ENCODE assay signal across 13 cellular contexts in genomic region chr5:80959138-80959537, GRCh38. TPM values are rescaled to one million over a fixed set of nuclear protein-coding genes. Genes with fewer than 3 reads are reported as not detected.
DNase-seq lines count a peak whose midpoint lies in the region; ATAC-seq, FAIRE-seq and TF ChIP-seq lines count a peak whose summit lies in the region.
"Had no signal": no experiment of that assay in that cellular context is flagged by ENCODE, and none has a peak within 500 bp of the region (broad histone marks: within the 10 kb centered on the region; RNA-seq: fewer than 3 reads in every experiment).

No MANE protein-coding gene starts in this region.

- peaks cover 12% of the 10 kb centered on the region for H3K27me3 Mint-ChIP-seq in activated T-cell treated with anti-CD3 and anti-CD28 coated beads, Interleukin-2, amount 50 U/mL, for 4 hours (ENCODE audit: low read depth)
- peaks cover 25% of the 10 kb centered on the region for H3K27me3 Mint-ChIP-seq in WTC11 (ENCODE audit: low read depth)
- H3K27me3 Mint-ChIP-seq in glutamatergic neuron (ENCODE audit: unreplicated experiment), result peaks cover 14% of the 10 kb centered on the region

- CTCF ChIA-PET in WTC11 (lab: Charles Lee), result interaction anchor here (3.2 kb wide), 1 partner anchor 23 kb away, joined by 15 read pairs; no protein-coding TSS in a partner anchor

- peaks cover 0 to 8% (median 0%) of the 10 kb centered on the region in 3 donors for H3K4me1 ChIP-seq in pancreas
- H3K4me1 ChIP-seq: prostate gland had no signal

- H3K27ac Mint-ChIP-seq in WTC11, result peak overlapping the region; percentile 54
- peak overlapping the region; percentile 28 for H3K27ac Mint-ChIP-seq in glutamatergic neuron (ENCODE audit: unreplicated experiment)
- H3K27ac Mint-ChIP-seq in stimulated activated effector memory CD8-positive, alpha-beta T cell treated with anti-CD3 and anti-CD28 coated beads, Interleukin-12 subunit alpha, Interleukin-12 subunit beta, amount 100 ng/mL, for 72 hours, result peak overlapping the region; percentile 3

- 71 to 88% methylated on average over 8 of the region's 8 CpGs for WGBS in pancreas, 2 donors

- H3K27me3 ChIP-seq in pancreas, result peaks cover 0 to 7% (median 0%) of the 10 kb centered on the region in 4 donors
- H3K27me3 ChIP-seq: SJSA1 had no signal

- peaks cover 49% of the 10 kb centered on the region for H3K4me1 Mint-ChIP-seq in activated T-cell treated with anti-CD3 and anti-CD28 coated beads, Interleukin-2, amount 50 U/mL, for 4 hours (ENCODE audit: low read depth)
- H3K4me1 Mint-ChIP-seq in WTC11 (peaks cover 78% of the 10 kb centered on the region), glutamatergic neuron (ENCODE audit: low read depth, unreplicated experiment) (peaks cover 13% of the 10 kb centered on the region)
- peaks cover 38% of the 10 kb centered on the region for H3K4me1 Mint-ChIP-seq in stimulated activated effector memory CD8-positive, alpha-beta T cell treated with anti-CD3 and anti-CD28 coated beads, Interleukin-12 subunit alpha, Interleukin-12 subunit beta, amount 100 ng/mL, for 72 hours

- H3K36me3 Mint-ChIP-seq in activated T-cell treated with anti-CD3 and anti-CD28 coated beads, Interleukin-2, amount 50 U/mL, for 4 hours (ENCODE audit: insufficient read depth), result peaks cover 2% of the 10 kb centered on the region
- H3K36me3 Mint-ChIP-seq in WTC11 (no peaks in the 10 kb centered on the region), glutamatergic neuron (ENCODE audit: unreplicated experiment) (peaks cover 7% of the 10 kb centered on the region)
- peaks cover 14% of the 10 kb centered on the region for H3K36me3 Mint-ChIP-seq in stimulated activated effector memory CD8-positive, alpha-beta T cell treated with anti-CD3 and anti-CD28 coated beads, Interleukin-12 subunit alpha, Interleukin-12 subunit beta, amount 100 ng/mL, for 72 hours

- TF ChIP-seq CTCF in WTC11 (IDR thresholded peaks at IDR 0.05) (no peak), glutamatergic neuron (IDR thresholded peaks at IDR 0.05; ENCODE audit: partially characterized antibody, unreplicated experiment) (no peak), pancreas (IDR thresholded peaks at IDR 0.05) (no peak)

- no peak for FAIRE-seq in pancreas (lab: Jason Lieb, UNC)

- intact Hi-C loops in pancreas (cut with DNase I), result no loop called here

- no peak overlapping the region for H3K27ac ChIP-seq in pancreas
- H3K27ac ChIP-seq: SJSA1, VCaP had no signal

- no peaks in the 10 kb centered on the region for H3K9me3 Mint-ChIP-seq in activated T-cell treated with anti-CD3 and anti-CD28 coated beads, Interleukin-2, amount 50 U/mL, for 4 hours
- no peaks in the 10 kb centered on the region for H3K9me3 Mint-ChIP-seq in WTC11
- H3K9me3 Mint-ChIP-seq in glutamatergic neuron (ENCODE audit: unreplicated experiment), result peaks cover 9% of the 10 kb centered on the region
- no peaks in the 10 kb centered on the region for H3K9me3 Mint-ChIP-seq in stimulated activated effector memory CD8-positive, alpha-beta T cell treated with anti-CD3 and anti-CD28 coated beads, Interleukin-12 subunit alpha, Interleukin-12 subunit beta, amount 100 ng/mL, for 72 hours

- H3K4me3 Mint-ChIP-seq in activated T-cell treated with anti-CD3 and anti-CD28 coated beads, Interleukin-2, amount 50 U/mL, for 4 hours, result peak overlapping the region; percentile 81
- H3K4me3 Mint-ChIP-seq in WTC11 (peak overlapping the region; percentile 69), glutamatergic neuron (ENCODE audit: unreplicated experiment) (peak overlapping the region; percentile 88)
- H3K4me3 Mint-ChIP-seq in stimulated activated effector memory CD8-positive, alpha-beta T cell treated with anti-CD3 and anti-CD28 coated beads, Interleukin-12 subunit alpha, Interleukin-12 subunit beta, amount 100 ng/mL, for 72 hours, result peak overlapping the region; percentile 70

- H3K4me3 ChIP-seq in pancreas, result no peak overlapping the region

- DNase-seq in activated T-cell treated with anti-CD3 and anti-CD28 coated beads, Interleukin-2, amount 50 U/mL, for 4 hours, result no peak
- DNase-seq in activated T-cell treated with anti-CD3 and anti-CD28 coated beads, Interleukin-2, amount 50 U/mL, for 1 hour, result no peak
- DNase-seq in WTC11 (ENCODE audit: low spot score), result no peak
- no peak for DNase-seq in glutamatergic neuron
- DNase-seq in stimulated activated effector memory CD8-positive, alpha-beta T cell treated with anti-CD3 and anti-CD28 coated beads, Interleukin-12 subunit alpha, Interleukin-12 subunit beta, amount 100 ng/mL, for 72 hours (ENCODE audit: low spot score in 2 of 2), result no peak
- no peak for DNase-seq in SHP77 (lab: John Stamatoyannopoulos, UW)
- DNase-seq in activated gamma-delta T cell (lab: John Stamatoyannopoulos, UW), result no peak
- DNase-seq in pancreas, result no peak
- DNase-seq: central memory CD4-positive, alpha-beta T cell; DMS53 had no signal

- ATAC-seq in activated T-cell treated with anti-CD3 and anti-CD28 coated beads, Interleukin-2, amount 50 U/mL, for 4 hours, result no peak
- ATAC-seq in WTC11 (no peak), pancreas (no peak)
- ATAC-seq in stimulated activated effector memory CD8-positive, alpha-beta T cell treated with anti-CD3 and anti-CD28 coated beads, Interleukin-12 subunit alpha, Interleukin-12 subunit beta, amount 100 ng/mL, for 72 hours, result no peak

- POLR2A ChIA-PET in WTC11 (lab: Charles Lee), result no interaction called here

- no peaks in the 10 kb centered on the region for H3K9me3 ChIP-seq in pancreas
- H3K9me3 ChIP-seq: prostate gland, SJSA1 had no signal

- no peaks in the 10 kb centered on the region for H3K36me3 ChIP-seq in pancreas
- H3K36me3 ChIP-seq: prostate gland, SJSA1 had no signal

TF ChIP-seq in WTC11, 78 proteins besides CTCF, POLR2A, EP300 and RAD21:
- no peak for TF ChIP-seq ZNF425 (CRISPR knock-in tag; conservative IDR thresholded peaks at IDR 0.05)
- no peak for TF ChIP-seq MYBL2 (CRISPR knock-in tag; IDR thresholded peaks at IDR 0.05)

RNA-seq across cellular contexts. Expression of gene RASGRF2, which starts 1.0 kb away (rescaled TPM):
- total RNA-seq in activated T-cell treated with anti-CD3 and anti-CD28 coated beads, Interleukin-2, amount 50 U/mL, for 4 hours, result 1 to 10 TPM; 5.6 to 8.6 (median 7.5) TPM
- total RNA-seq in WTC11 (2021) (13.9 to 17.6 TPM (median 14.8 TPM) in 3 replicates), glutamatergic neuron (ENCODE audit: unreplicated experiment) (1.4 TPM), pancreas (1 to 10 TPM; 1.1 to 2.0 (median 1.4) TPM)
- 1 to 10 TPM; 1.1 to 2.7 TPM for polyA plus RNA-seq in pancreas

Comparison
In these comparisons a context has a peak if more than half of its experiments do, and no peak if none do; other contexts are left out.
1. H3K27ac Mint-ChIP-seq: peak in every context shown above with its lines; median percentile 54 in WTC11; 28 in glutamatergic neuron; 3 in stimulated activated effector memory CD8-positive, alpha-beta T cell treated with anti-CD3 and anti-CD28 coated beads, Interleukin-12 subunit alpha, Interleukin-12 subunit beta, amount 100 ng/mL, for 72 hours.